Comparison of ENCODE assay signal across 6 cellular contexts in the genomic region with DNA sequence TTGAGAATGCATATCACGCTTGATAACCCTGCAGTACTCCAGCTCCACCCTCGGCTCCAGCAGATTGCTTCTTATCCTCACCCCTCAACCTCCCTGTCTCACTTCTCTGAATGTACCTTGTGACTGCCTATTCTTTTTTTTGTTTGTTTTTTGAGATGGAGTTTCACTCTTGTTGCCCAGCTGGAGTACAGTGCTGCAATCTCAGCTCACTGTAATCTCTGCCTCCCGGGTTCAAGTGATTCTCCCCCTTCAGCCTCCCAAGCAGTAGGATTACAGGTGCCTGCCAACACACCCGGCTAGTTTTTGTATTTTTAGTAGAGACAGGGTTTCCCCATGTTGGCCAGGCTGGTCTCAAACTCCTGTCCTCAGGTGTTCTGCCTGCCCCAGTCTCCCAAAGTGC. TPM values are rescaled to one million over a fixed set of nuclear protein-coding genes. Genes with fewer than 3 reads are reported as not detected.
"Had no signal": no experiment of that assay in that cellular context is flagged by ENCODE, and none has a peak within 500 bp of the region (broad histone marks: within the 10 kb centered on the region; RNA-seq: fewer than 3 reads in every experiment).

No MANE protein-coding gene starts in this region.

RNA-seq across cellular contexts. Expression of a gene that starts 55.5 kb away (rescaled TPM):
- total RNA-seq: fibroblast of lung, frontal cortex, lung microvascular endothelial cell, mononuclear cell, omental fat pad, right lobe of liver had no signal
